2 cellular contexts compared by ENCODE assay signal in genomic region chr19:37197115-37197514, GRCh38. TPM values are rescaled to one million over a fixed set of nuclear protein-coding genes. Genes with fewer than 3 reads are reported as not detected.
DNase-seq lines count a peak whose midpoint lies in the region; TF ChIP-seq lines count a peak whose summit lies in the region.
"Not testable (repeated sequence)": the region's sequence is repeated elsewhere in the genome, so short reads cannot be mapped to it uniquely, and the experiment has no call there.

No MANE protein-coding gene starts in this region.

- not testable (repeated sequence) for H3K4me3 ChIP-seq in HEK293 (ENCODE audit: low read depth, low read length)

- H3K4me1 ChIP-seq in HEK293 (ENCODE audit: control insufficient read depth, insufficient read depth, low read length), result not testable (repeated sequence)

- H3K36me3 ChIP-seq in HEK293 (ENCODE audit: control insufficient read depth in 2 of 2, insufficient read depth in 1 of 2, low read length in 2 of 2), result peaks cover 60 to 90% of the 10 kb centered on the region in 2 experiments

- H3K9me3 ChIP-seq in HEK293 (ENCODE audit: control insufficient read depth, insufficient read depth, low read depth, low read length), result not testable (repeated sequence)

- POLR2A ChIA-PET in HEK293 (lab: Yijun Ruan, JAX), result interaction anchor here (0.6 kb wide), 1 partner anchor 415 kb away, joined by 4 read pairs; no protein-coding TSS in a partner anchor

- not testable (repeated sequence) for H3K4me1 Mint-ChIP-seq in endothelial cell (ENCODE audit: unreplicated experiment)

- H3K4me3 Mint-ChIP-seq in endothelial cell (ENCODE audit: unreplicated experiment), result peak overlapping the region; percentile 37

- TF ChIP-seq CTCF in HEK293 (tag by site-specific recombination; IDR thresholded peaks at IDR 0.05); endothelial cell (IDR thresholded peaks at IDR 0.05; ENCODE audit: unreplicated experiment): not testable (repeated sequence)

- peaks cover 46% of the 10 kb centered on the region for H3K36me3 Mint-ChIP-seq in endothelial cell (ENCODE audit: low read depth, unreplicated experiment)

- CTCF ChIA-PET in HEK293 (lab: Yijun Ruan, JAX), result not testable (repeated sequence)

- not testable (repeated sequence) for DNase-seq in endothelial cell (ENCODE audit: low spot score)

- H3K27me3 Mint-ChIP-seq in endothelial cell (ENCODE audit: unreplicated experiment), result not testable (repeated sequence)

- not testable (repeated sequence) for H3K27ac ChIP-seq in HEK293 (ENCODE audit: extremely low read depth, low read depth, low read length)

- peaks cover 11% of the 10 kb centered on the region for H3K9me3 Mint-ChIP-seq in endothelial cell (ENCODE audit: unreplicated experiment)

- not testable (repeated sequence) for H3K27ac Mint-ChIP-seq in endothelial cell (ENCODE audit: unreplicated experiment)

TF ChIP-seq in HEK293, 187 proteins besides CTCF, POLR2A, EP300 and RAD21:
- TF ChIP-seq ZNF280D (tag by site-specific recombination; IDR thresholded peaks at IDR 0.05), result peak; percentile 90
- TF ChIP-seq ZSCAN30 (tag by site-specific recombination; IDR thresholded peaks at IDR 0.05), result 0 out of 2 replicates have a peak, but pooled peaks have one; percentile 10
- peak; percentile 54; the same call in 1 of the 2 replicates for TF ChIP-seq ZNF580 (tag by site-specific recombination; IDR thresholded peaks at IDR 0.05)
- peak; percentile 100 for TF ChIP-seq ZNF146 (tag by site-specific recombination; IDR thresholded peaks at IDR 0.05)

RNA-seq across cellular contexts. Expression of gene ZNF585B, which starts 13.2 kb away (rescaled TPM):
- total RNA-seq in endothelial cell (ENCODE audit: unreplicated experiment), result 18.1 TPM

RNA-seq across cellular contexts. Expression of gene ZNF383, which starts 20.9 kb away (rescaled TPM):
- 7.3 TPM for total RNA-seq in endothelial cell (ENCODE audit: unreplicated experiment)

RNA-seq across cellular contexts. Expression of gene ZNF585A, which starts 24.6 kb away (rescaled TPM):
- 11.0 TPM for total RNA-seq in endothelial cell (ENCODE audit: unreplicated experiment)
